In the genomic region with DNA sequence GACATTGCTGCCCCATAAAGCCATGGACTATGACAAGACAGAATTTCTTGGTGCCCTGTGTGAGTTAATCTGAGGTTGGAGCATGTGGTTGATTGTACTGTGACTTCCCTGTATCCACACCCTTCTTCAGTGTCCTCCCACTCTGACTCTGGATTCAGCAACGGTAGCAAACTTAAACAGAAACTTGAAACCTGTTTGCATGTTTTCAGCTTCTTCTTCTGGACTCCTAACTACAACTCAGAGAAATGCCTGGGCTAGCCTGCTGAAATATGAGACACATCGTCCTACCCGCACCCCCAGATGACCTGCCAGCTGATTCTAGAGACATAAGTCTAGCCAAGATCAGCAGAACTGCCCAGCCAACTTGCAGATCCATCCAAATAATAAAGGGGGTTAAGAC, we compare ENCODE assay signal across 14 cellular contexts.
DNase-seq lines count a peak whose midpoint lies in the region; ATAC-seq, FAIRE-seq and TF ChIP-seq lines count a peak whose summit lies in the region.
"Had no signal": no experiment of that assay in that cellular context is flagged by ENCODE, and none has a peak within 500 bp of the region (broad histone marks: within the 10 kb centered on the region; RNA-seq: fewer than 3 reads in every experiment).

No MANE protein-coding gene starts in this region.

- 79% methylated on average over 3 of the region's 3 CpGs for WGBS in GM12878 (ENCODE audit: insufficient coverage, insufficient replicate concordance, low lambda C conversion rate, missing lambda C conversion rate)

- TF ChIP-seq EP300 in GM12878 (IDR thresholded peaks at IDR 0.05; ENCODE audit: borderline replicate concordance in 1 of 2, control insufficient read depth in 1 of 2, low read depth in 2 of 2, low read length in 2 of 2), result no peak

- TF ChIP-seq RAD21 in GM12878 (IDR thresholded peaks at IDR 0.05; ENCODE audit: insufficient read depth, low read depth, low read length), result no peak

- H3K79me2 ChIP-seq in GM12878 (ENCODE audit: control insufficient read depth, insufficient read depth, low read length), result no peaks in the 10 kb centered on the region

- POLR2A ChIA-PET in HEK293T (lab: Yijun Ruan, JAX), result interaction anchor here (1.2 kb wide), 1 partner anchor 80 kb away, joined by 7 read pairs; a partner anchor contains a TSS
- POLR2A ChIA-PET in GM12878 (lab: Charles Lee), result no interaction called here

- SMC1A ChIA-PET in GM12878 (lab: Charles Lee; ENCODE audit: uncharacterized antibody, unreplicated experiment), result interaction anchor here (0.8 to 1.7 kb wide), 3 partner anchors 26 to 111 kb away, joined by 3 to 5 read pairs (median 3); no protein-coding TSS in a partner anchor

- no peaks in the 10 kb centered on the region for H3K27me3 ChIP-seq in GM12878 (replicated peaks in 1 of 2; ENCODE audit: control insufficient read depth in 2 of 2, insufficient read depth in 2 of 2, low read length in 1 of 2)

- H3K4me2 ChIP-seq in GM12878 (ENCODE audit: control insufficient read depth, insufficient read depth), result no peak overlapping the region

- DNase-seq in AG08396 (ENCODE audit: low spot score) (peak; percentile 46), HEK293T (ENCODE audit: extremely low spot score) (peak; percentile 18), GM12878 (ENCODE audit: low read depth, low spot score) (no peak), mucosa of descending colon (no peak), DMS114 treated with DMSO at 0.1 percent for 48 hours (lab: John Stamatoyannopoulos, UW; ENCODE audit: unreplicated experiment) (no peak), germinal center (ENCODE audit: low spot score) (no peak)
- DNase-seq: CD4-positive, CD25-positive, alpha-beta regulatory T cell; hippocampal formation; NCI-H187; WERI-Rb-1 had no signal

- BruUV-seq in GM12878 (replicated peaks; lab: Mats Ljungman, UMichigan), result no TSS peak

- no peak overlapping the region for H3K9ac ChIP-seq in GM12878 (ENCODE audit: control insufficient read depth, insufficient read depth, low read length)

- in situ Hi-C loops in GM12878 (cut with MboI), result loop anchor here (5.0 kb wide), 1 partner anchor 98 kb away; no protein-coding TSS in a partner anchor

- intact Hi-C loops in GM12878 (cut with micrococcal nuclease; ENCODE audit: unreplicated experiment), result no loop called here
- intact Hi-C loops in mucosa of descending colon (cut with DNase I, micrococcal nuclease), result no loop called here

- ATAC-seq in GM12878 (no peak), mucosa of descending colon (peak; percentile 72), HG02678 (IDR thresholded peaks at IDR 0.05; ENCODE audit: unreplicated experiment) (no peak), HG03457 (IDR thresholded peaks at IDR 0.05; ENCODE audit: unreplicated experiment) (no peak)
- ATAC-seq: Panc1 had no signal

- RAD21 ChIA-PET in GM12878 (lab: Charles Lee; ENCODE audit: unreplicated experiment), result interaction anchor here (1.1 to 2.6 kb wide), 5 partner anchors 10 to 103 kb away, joined by 3 to 7 read pairs (median 4); a partner anchor contains a TSS

- CTCF ChIA-PET in HEK293T (lab: Yijun Ruan, JAX) (no interaction called here), GM12878 (lab: Yijun Ruan, JAX) (interaction anchor here (0.7 to 1.8 kb wide), 5 partner anchors 12 to 111 kb away, joined by 3 to 9 read pairs (median 3); no protein-coding TSS in a partner anchor)

- H3K36me3 ChIP-seq in GM12878 (ENCODE audit: control insufficient read depth in 2 of 2, insufficient read depth in 2 of 2, low read length in 1 of 2), result no peaks in the 10 kb centered on the region
- no peaks in the 10 kb centered on the region for H3K36me3 ChIP-seq in mucosa of descending colon (ENCODE audit: low read depth)
- H3K36me3 ChIP-seq: WERI-Rb-1 had no signal

- FAIRE-seq in GM12878 (lab: Jason Lieb, UNC), result peak; percentile 64

- no peak overlapping the region for H2AFZ ChIP-seq in GM12878 (ENCODE audit: control insufficient read depth, low read depth, low read length)

- H3K4me1 ChIP-seq in GM12878 (ENCODE audit: control insufficient read depth, insufficient read depth, low read length) (no peaks in the 10 kb centered on the region), mucosa of descending colon (ENCODE audit: low read depth) (no peaks in the 10 kb centered on the region)

- H4K20me1 ChIP-seq in GM12878 (ENCODE audit: control insufficient read depth, insufficient read depth), result no peaks in the 10 kb centered on the region

- H3K4me3 ChIP-seq in GM12878 (no peak overlapping the region), mucosa of descending colon (no peak overlapping the region)
- H3K4me3 ChIP-seq: coronary artery had no signal

- no peaks in the 10 kb centered on the region for H3K9me3 ChIP-seq in GM12878 (replicated peaks; ENCODE audit: control insufficient read depth, insufficient read depth, low read length)
- H3K9me3 ChIP-seq in mucosa of descending colon, result no peaks in the 10 kb centered on the region

- no peak overlapping the region for H3K27ac ChIP-seq in GM12878 (ENCODE audit: control insufficient read depth, insufficient read depth)
- H3K27ac ChIP-seq: coronary artery, WERI-Rb-1 had no signal

- TF ChIP-seq CTCF in GM12878 (IDR thresholded peaks at IDR 0.05 in 2 of 3, conservative IDR thresholded peaks at IDR 0.05 in 1 of 3; ENCODE audit: control insufficient read depth in 2 of 3, extremely low read depth in 1 of 3, insufficient read depth in 1 of 3, low read depth in 3 of 3, low read length in 3 of 3) (no peak), mucosa of descending colon (IDR thresholded peaks at IDR 0.05) (no peak)

- no peak for TF ChIP-seq POLR2A in GM12878 (IDR thresholded peaks at IDR 0.05; ENCODE audit: low read depth, low read length)

TF ChIP-seq in HEK293T, 16 proteins besides CTCF, POLR2A, EP300 and RAD21:
- TF ChIP-seq FOXK2 (IDR thresholded peaks at IDR 0.05) (no peak), HDGF (IDR thresholded peaks at IDR 0.05; ENCODE audit: borderline replicate concordance) (no peak), TARDBP (IDR thresholded peaks at IDR 0.05) (no peak), ZNF384 (IDR thresholded peaks at IDR 0.05) (no peak), L3MBTL2 (conservative IDR thresholded peaks at IDR 0.05) (no peak), ARNT (IDR thresholded peaks at IDR 0.05) (no peak), LEF1 (IDR thresholded peaks at IDR 0.05; ENCODE audit: borderline replicate concordance) (no peak), FOXM1 (IDR thresholded peaks at IDR 0.05; ENCODE audit: borderline replicate concordance) (no peak), FOXA1 (IDR thresholded peaks at IDR 0.05) (no peak), CTBP1 (IDR thresholded peaks at IDR 0.05; ENCODE audit: borderline replicate concordance) (no peak), BHLHE40 (IDR thresholded peaks at IDR 0.05; ENCODE audit: borderline replicate concordance) (no peak)
- TF ChIP-seq, protein P1, sequence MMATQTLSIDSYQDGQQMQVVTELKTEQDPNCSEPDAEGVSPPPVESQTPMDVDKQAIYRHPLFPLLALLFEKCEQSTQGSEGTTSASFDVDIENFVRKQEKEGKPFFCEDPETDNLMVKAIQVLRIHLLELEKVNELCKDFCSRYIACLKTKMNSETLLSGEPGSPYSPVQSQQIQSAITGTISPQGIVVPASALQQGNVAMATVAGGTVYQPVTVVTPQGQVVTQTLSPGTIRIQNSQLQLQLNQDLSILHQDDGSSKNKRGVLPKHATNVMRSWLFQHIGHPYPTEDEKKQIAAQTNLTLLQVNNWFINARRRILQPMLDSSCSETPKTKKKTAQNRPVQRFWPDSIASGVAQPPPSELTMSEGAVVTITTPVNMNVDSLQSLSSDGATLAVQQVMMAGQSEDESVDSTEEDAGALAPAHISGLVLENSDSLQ (IDR thresholded peaks at IDR 0.05), result no peak

TF ChIP-seq in GM12878, 131 proteins besides CTCF, POLR2A, EP300 and RAD21 (continues in another document):
- TF ChIP-seq RFX5 (IDR thresholded peaks at IDR 0.05; ENCODE audit: low read depth, low read length) (no peak), IKZF1 (conservative IDR thresholded peaks at IDR 0.05) (no peak), FOXK2 (IDR thresholded peaks at IDR 0.05) (no peak), CHD2 (IDR thresholded peaks at IDR 0.05; ENCODE audit: borderline replicate concordance, low read depth, low read length) (no peak), BACH1 (IDR thresholded peaks at IDR 0.05; ENCODE audit: borderline replicate concordance) (no peak), PAX8 (IDR thresholded peaks at IDR 0.05) (no peak), SMAD1 (IDR thresholded peaks at IDR 0.05; ENCODE audit: low read depth, partially characterized antibody) (no peak)
- TF ChIP-seq, protein P2, sequence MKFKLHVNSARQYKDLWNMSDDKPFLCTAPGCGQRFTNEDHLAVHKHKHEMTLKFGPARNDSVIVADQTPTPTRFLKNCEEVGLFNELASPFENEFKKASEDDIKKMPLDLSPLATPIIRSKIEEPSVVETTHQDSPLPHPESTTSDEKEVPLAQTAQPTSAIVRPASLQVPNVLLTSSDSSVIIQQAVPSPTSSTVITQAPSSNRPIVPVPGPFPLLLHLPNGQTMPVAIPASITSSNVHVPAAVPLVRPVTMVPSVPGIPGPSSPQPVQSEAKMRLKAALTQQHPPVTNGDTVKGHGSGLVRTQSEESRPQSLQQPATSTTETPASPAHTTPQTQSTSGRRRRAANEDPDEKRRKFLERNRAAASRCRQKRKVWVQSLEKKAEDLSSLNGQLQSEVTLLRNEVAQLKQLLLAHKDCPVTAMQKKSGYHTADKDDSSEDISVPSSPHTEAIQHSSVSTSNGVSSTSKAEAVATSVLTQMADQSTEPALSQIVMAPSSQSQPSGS (IDR thresholded peaks at IDR 0.05; ENCODE audit: low read length), result no peak
- TF ChIP-seq, protein P3, sequence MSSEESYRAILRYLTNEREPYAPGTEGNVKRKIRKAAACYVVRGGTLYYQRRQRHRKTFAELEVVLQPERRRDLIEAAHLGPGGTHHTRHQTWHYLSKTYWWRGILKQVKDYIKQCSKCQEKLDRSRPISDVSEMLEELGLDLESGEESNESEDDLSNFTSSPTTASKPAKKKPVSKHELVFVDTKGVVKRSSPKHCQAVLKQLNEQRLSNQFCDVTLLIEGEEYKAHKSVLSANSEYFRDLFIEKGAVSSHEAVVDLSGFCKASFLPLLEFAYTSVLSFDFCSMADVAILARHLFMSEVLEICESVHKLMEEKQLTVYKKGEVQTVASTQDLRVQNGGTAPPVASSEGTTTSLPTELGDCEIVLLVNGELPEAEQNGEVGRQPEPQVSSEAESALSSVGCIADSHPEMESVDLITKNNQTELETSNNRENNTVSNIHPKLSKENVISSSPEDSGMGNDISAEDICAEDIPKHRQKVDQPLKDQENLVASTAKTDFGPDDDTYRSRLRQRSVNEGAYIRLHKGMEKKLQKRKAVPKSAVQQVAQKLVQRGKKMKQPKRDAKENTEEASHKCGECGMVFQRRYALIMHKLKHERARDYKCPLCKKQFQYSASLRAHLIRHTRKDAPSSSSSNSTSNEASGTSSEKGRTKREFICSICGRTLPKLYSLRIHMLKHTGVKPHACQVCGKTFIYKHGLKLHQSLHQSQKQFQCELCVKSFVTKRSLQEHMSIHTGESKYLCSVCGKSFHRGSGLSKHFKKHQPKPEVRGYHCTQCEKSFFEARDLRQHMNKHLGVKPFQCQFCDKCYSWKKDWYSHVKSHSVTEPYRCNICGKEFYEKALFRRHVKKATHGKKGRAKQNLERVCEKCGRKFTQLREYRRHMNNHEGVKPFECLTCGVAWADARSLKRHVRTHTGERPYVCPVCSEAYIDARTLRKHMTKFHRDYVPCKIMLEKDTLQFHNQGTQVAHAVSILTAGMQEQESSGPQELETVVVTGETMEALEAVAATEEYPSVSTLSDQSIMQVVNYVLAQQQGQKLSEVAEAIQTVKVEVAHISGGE (CRISPR knock-in tag; IDR thresholded peaks at IDR 0.05), result no peak

Comparison
In these comparisons a context has a peak if more than half of its experiments do, and no peak if none do; other contexts are left out.
1. DNase-seq: peak in AG08396 (single experiment) and HEK293T (single experiment); none in GM12878 (single experiment), mucosa of descending colon (0 of 3), DMS114 treated with DMSO at 0.1 percent for 48 hours (single experiment) and germinal center (single experiment).